Comparison of ENCODE assay signal across 8 cellular contexts in the genomic region with DNA sequence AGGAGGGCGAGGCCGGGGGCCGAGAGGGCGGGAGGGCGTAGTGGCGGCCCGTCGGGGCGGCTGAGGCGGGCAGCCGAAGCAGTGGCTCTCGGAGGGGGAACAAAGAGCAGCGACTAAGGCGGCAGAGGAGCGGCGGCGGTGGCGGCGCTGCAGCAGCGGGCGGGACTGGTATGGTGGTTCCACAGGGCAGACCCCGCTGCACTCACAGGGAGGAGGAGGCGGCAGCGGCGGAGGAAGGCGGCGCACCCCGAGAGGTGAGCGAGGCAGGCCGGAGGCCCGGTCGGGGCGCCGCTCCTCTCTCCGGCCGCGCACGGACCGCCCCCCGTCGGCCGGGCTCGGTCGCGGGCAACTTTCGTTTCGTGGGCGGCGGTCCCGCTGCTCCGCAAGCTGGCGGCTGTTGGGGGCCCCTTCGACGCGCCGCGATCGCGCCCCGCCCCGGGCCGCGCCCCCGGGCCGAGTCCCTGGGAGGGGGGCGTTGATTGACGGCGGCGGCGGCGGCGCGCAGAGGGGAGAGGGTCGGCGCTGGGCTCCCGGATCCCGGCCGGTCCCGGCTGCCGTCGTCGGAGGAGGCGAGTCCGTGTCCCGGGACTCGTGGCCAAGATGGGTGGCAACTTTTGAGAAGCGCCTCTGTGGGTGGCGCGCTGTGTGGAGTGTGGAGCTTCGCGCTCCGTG. TPM values are rescaled to one million over a fixed set of nuclear protein-coding genes. Genes with fewer than 3 reads are reported as not detected.
A peak's percentile ranks its signal among the peaks of the same experiment; 100 is the strongest.
DNase-seq lines count a peak whose midpoint lies in the region; ATAC-seq and TF ChIP-seq lines count a peak whose summit lies in the region.

No MANE protein-coding gene starts in this region.

- H3K27ac ChIP-seq in tibial artery = peak overlapping the region; percentile 94 to 96

- H3K27ac Mint-ChIP-seq in HFFc6 = peak overlapping the region; percentile 87
- peak overlapping the region; percentile 81 for H3K27ac Mint-ChIP-seq in glutamatergic neuron (ENCODE audit: unreplicated experiment)

- no peaks in the 10 kb centered on the region for H3K9me3 Mint-ChIP-seq in HFFc6
- H3K9me3 Mint-ChIP-seq in glutamatergic neuron (ENCODE audit: unreplicated experiment) = peaks cover 12% of the 10 kb centered on the region

- H3K36me3 ChIP-seq in tibial artery = no peaks in the 10 kb centered on the region

- peak; percentile 33 for ATAC-seq in omental fat pad (ENCODE audit: low FRiP score)

- peaks cover 42% of the 10 kb centered on the region for H3K4me1 Mint-ChIP-seq in HFFc6 (ENCODE audit: low read depth)
- peaks cover 20% of the 10 kb centered on the region for H3K4me1 Mint-ChIP-seq in glutamatergic neuron (ENCODE audit: low read depth, unreplicated experiment)

- TF ChIP-seq CTCF in HFFc6 (IDR thresholded peaks at IDR 0.05) (peak; percentile 28; the same call in 1 of the 2 replicates), glutamatergic neuron (IDR thresholded peaks at IDR 0.05; ENCODE audit: partially characterized antibody, unreplicated experiment) (no peak), omental fat pad (IDR thresholded peaks at IDR 0.05) (no peak), tibial artery (IDR thresholded peaks at IDR 0.05) (no peak)

- peak overlapping the region; percentile 74 to 100 for H3K4me3 ChIP-seq in tibial artery

- no peaks in the 10 kb centered on the region for H3K27me3 ChIP-seq in tibial artery

- intact Hi-C loops in tibial artery (cut with DNase I; ENCODE audit: low total_unique reads) = no loop called here

- peaks cover 0 to 32% (median 17%) of the 10 kb centered on the region in 4 donors for H3K4me1 ChIP-seq in tibial artery

- DNase-seq in DMS53 (lab: John Stamatoyannopoulos, UW) = peak; percentile 68
- no peak for DNase-seq in DMS53 treated with DMSO at 0.1 percent for 48 hours (lab: John Stamatoyannopoulos, UW; ENCODE audit: unreplicated experiment)
- peak; percentile 5 for DNase-seq in HFFc6
- DNase-seq in NCI-H226 = peak; percentile 17
- DNase-seq in activated gamma-delta T cell treated with anti-CD3 and anti-CD28 coated beads, Interleukin-2, amount 50 U/mL, for 16 hours (ENCODE audit: low read depth) = peak; percentile 37
- DNase-seq in glutamatergic neuron = peak; percentile 58
- DNase-seq in omental fat pad (ENCODE audit: low spot score) = no peak
- DNase-seq in tibial artery = peak; percentile 39 to 74

- peaks cover 16% of the 10 kb centered on the region for H3K36me3 Mint-ChIP-seq in HFFc6 (ENCODE audit: low read depth)
- H3K36me3 Mint-ChIP-seq in glutamatergic neuron (ENCODE audit: unreplicated experiment) = no peaks in the 10 kb centered on the region

- no peaks in the 10 kb centered on the region; the same call in 1 of the 2 replicates for H3K27me3 Mint-ChIP-seq in HFFc6 (ENCODE audit: insufficient read depth)
- H3K27me3 Mint-ChIP-seq in glutamatergic neuron (ENCODE audit: unreplicated experiment) = peaks cover 8% of the 10 kb centered on the region

- H3K4me3 Mint-ChIP-seq in HFFc6 (peak overlapping the region; percentile 89), glutamatergic neuron (ENCODE audit: unreplicated experiment) (peak overlapping the region; percentile 94)

- no peaks in the 10 kb centered on the region for H3K9me3 ChIP-seq in tibial artery

RNA-seq across cellular contexts. Expression of a gene that starts 0.5 kb away (rescaled TPM):
- total RNA-seq in HFFc6 (2021; fragmentation: NEBNext Ultra II Directional; extraction: Animal tissue kit (Norgen Biotek cat#: 25700)) = 10 to 100 TPM; 17.0 to 20.8 (median 17.6) TPM
- 62.0 TPM for total RNA-seq in glutamatergic neuron (ENCODE audit: unreplicated experiment)
- total RNA-seq in omental fat pad = 10 to 100 TPM; 11.3 to 15.1 (median 13.2) TPM

Comparison
In these comparisons a context has a peak if more than half of its experiments do, and no peak if none do; other contexts are left out.
1. DNase-seq: peak in DMS53 (single experiment), HFFc6 (single experiment), NCI-H226 (single experiment), activated gamma-delta T cell treated with anti-CD3 and anti-CD28 coated beads, Interleukin-2, amount 50 U/mL, for 16 hours (single experiment), glutamatergic neuron (single experiment) and tibial artery (2 of 2); none in DMS53 treated with DMSO at 0.1 percent for 48 hours (single experiment) and omental fat pad (single experiment).